2 cellular contexts compared by ENCODE assay signal in genomic region chr11:14539867-14540475, GRCh38.
TF ChIP-seq lines count a peak whose summit lies in the region.

No MANE protein-coding gene starts in this region.

TF ChIP-seq in HepG2, 621 proteins besides CTCF, POLR2A, EP300 and RAD21:
- TF ChIP-seq TFAP4 (IDR thresholded peaks at IDR 0.05; ENCODE audit: borderline replicate concordance, low read depth) (no peak), ZNF234 (CRISPR knock-in tag; conservative IDR thresholded peaks at IDR 0.05) (no peak), HHEX (CRISPR knock-in tag; IDR thresholded peaks at IDR 0.05) (no peak), KLF11 (CRISPR knock-in tag; IDR thresholded peaks at IDR 0.05) (no peak), ATF3 (CRISPR knock-in tag; IDR thresholded peaks at IDR 0.05) (no peak), ETV5 (CRISPR knock-in tag; IDR thresholded peaks at IDR 0.05; ENCODE audit: borderline replicate concordance) (no peak), NR2F1 (CRISPR knock-in tag; IDR thresholded peaks at IDR 0.05) (no peak), KAT2B (IDR thresholded peaks at IDR 0.05; ENCODE audit: borderline replicate concordance, low read depth, low read length) (no peak), ZNF720 (CRISPR knock-in tag; IDR thresholded peaks at IDR 0.05) (no peak), KDM3A (CRISPR knock-in tag; IDR thresholded peaks at IDR 0.05; ENCODE audit: low read depth) (no peak), IKZF1 (IDR thresholded peaks at IDR 0.05) (no peak), ISX (CRISPR knock-in tag; conservative IDR thresholded peaks at IDR 0.05) (no peak), ELF4 (CRISPR knock-in tag; IDR thresholded peaks at IDR 0.05; ENCODE audit: borderline replicate concordance) (no peak), RBM22 (optimal IDR thresholded peaks at IDR 0.05; ENCODE audit: low read length) (no peak), ZNF775 (CRISPR knock-in tag; IDR thresholded peaks at IDR 0.05; ENCODE audit: borderline replicate concordance) (no peak), REST (IDR thresholded peaks at IDR 0.05; ENCODE audit: borderline replicate concordance in 1 of 2, low read depth in 1 of 2, low read length in 2 of 2) (no peak)

TF ChIP-seq in SK-N-SH, 30 proteins besides CTCF, POLR2A, EP300 and RAD21:
- no peak for TF ChIP-seq FOXM1 (IDR thresholded peaks at IDR 0.05; ENCODE audit: low read depth)
- TF ChIP-seq PBX3 (IDR thresholded peaks at IDR 0.05): no peak
- no peak for TF ChIP-seq MXI1 (IDR thresholded peaks at IDR 0.05; ENCODE audit: low read depth, low read length)
- no peak for TF ChIP-seq USF2 (IDR thresholded peaks at IDR 0.05; ENCODE audit: borderline replicate concordance, low read depth, low read length)
- TF ChIP-seq RCOR1 (IDR thresholded peaks at IDR 0.05; ENCODE audit: low read length): no peak
- TF ChIP-seq SIN3A (IDR thresholded peaks at IDR 0.05; ENCODE audit: borderline replicate concordance, low read depth, low read length): no peak
